ENCODE assay signal across 18 cellular contexts in the genomic region with DNA sequence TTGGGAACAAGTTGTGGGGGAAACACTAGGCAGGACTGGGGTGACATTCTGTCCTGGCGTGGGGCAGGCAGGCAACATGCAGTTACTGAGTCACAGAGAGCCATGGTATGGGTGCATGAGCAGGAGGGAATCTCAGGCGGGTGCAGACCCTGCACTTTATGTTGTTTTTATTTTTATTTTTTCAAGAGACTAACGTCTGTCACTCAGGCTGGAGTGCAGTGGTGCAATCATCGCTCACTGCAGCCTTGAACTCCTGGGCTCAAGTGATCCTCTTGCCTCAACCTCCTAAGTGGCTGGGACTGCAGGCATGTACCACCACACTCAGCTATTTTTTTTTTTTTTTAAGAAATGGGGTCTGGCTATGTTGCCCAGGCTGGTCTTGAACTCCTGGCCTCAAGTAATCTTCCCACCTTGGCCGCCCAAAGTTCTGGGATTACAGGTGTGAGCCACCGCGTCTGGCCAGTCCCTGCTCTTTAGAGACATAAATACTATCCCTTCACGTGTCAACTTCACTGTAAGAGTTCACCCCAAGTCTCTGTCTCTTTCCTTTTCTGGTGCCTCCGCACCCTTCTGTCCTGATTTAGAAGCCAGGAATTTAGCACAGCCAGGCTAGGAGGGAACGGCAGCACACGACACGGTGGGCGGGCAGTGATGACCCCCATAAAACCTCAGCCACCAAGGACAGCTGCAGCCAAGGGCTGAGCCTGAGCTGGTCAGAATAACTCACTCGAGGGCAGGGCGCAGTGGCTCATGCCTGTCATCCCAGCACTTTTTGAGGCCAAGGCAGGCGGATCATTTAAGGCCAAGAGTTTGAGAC.
"Had no signal": no experiment of that assay in that cellular context is flagged by ENCODE, and none has a peak within 500 bp of the region (broad histone marks: within the 10 kb centered on the region; RNA-seq: fewer than 3 reads in every experiment).

No MANE protein-coding gene starts in this region.

- H3K4me3 Mint-ChIP-seq: activated naive CD4-positive, alpha-beta T cell treated with anti-CD3 and anti-CD28 coated beads for 36 hours; naive thymus-derived CD8-positive, alpha-beta T cell; stimulated activated memory B cell treated with anti-CD40 and anti-IgM and Interleukin-4, amounts not matched to agents 10 μg/mL and 1 μg/mL and 100 μg/mL, for 72 hours; T-cell had no signal

- H3K36me3 Mint-ChIP-seq: naive thymus-derived CD8-positive, alpha-beta T cell; stimulated activated memory B cell treated with anti-CD40 and anti-IgM and Interleukin-4, amounts not matched to agents 10 μg/mL and 1 μg/mL and 100 μg/mL, for 72 hours; T-cell had no signal

- H3K9me3 Mint-ChIP-seq: activated naive CD4-positive, alpha-beta T cell treated with anti-CD3 and anti-CD28 coated beads for 36 hours; activated T-helper 2 cell treated with anti-CD3 and anti-CD28 coated beads, Interferon-gamma antibody, Interleukin-2, Interleukin-4, amounts not matched to agents 10 μg/mL and 5 μg/mL and 100 μg/mL, durations not matched to agents 14 hours and 24 hours and 36 hours; stimulated activated memory B cell treated with anti-CD40 and anti-IgM and Interleukin-4, amounts not matched to agents 10 μg/mL and 1 μg/mL and 100 μg/mL, for 72 hours; T-cell had no signal

- H3K4me1 ChIP-seq: adrenal gland, right atrium auricular region, thyroid gland had no signal

- H3K4me3 ChIP-seq: adrenal gland, left lung, right atrium auricular region, thyroid gland had no signal

- H3K9me3 ChIP-seq: adrenal gland, left lung, neutrophil, right atrium auricular region, SK-N-SH, thyroid gland had no signal

- DNase-seq: activated CD4-positive, alpha-beta T cell treated with anti-CD3 and anti-CD28 coated beads, Interleukin-2, amount 50 U/mL, for 4 hours; activated CD4-positive, CD25-positive, alpha-beta regulatory T cell treated with anti-CD3 and anti-CD28 coated beads, Interleukin-2, amount 50 U/mL, for 72 hours; activated naive CD4-positive, alpha-beta T cell treated with anti-CD3 and anti-CD28 coated beads for 36 hours; activated T-cell treated with anti-CD3 and anti-CD28 coated beads for 4 hours; adrenal gland; left lung; SK-N-SH; stimulated activated CD4-positive, alpha-beta T cell treated with anti-CD3 and anti-CD28 coated beads, Interleukin-2, amount 100 ng/mL, for 48 hours; T-cell; T-helper 9 cell; thyroid gland had no signal

- H3K27ac Mint-ChIP-seq: activated naive CD4-positive, alpha-beta T cell treated with anti-CD3 and anti-CD28 coated beads for 36 hours; activated T-helper 2 cell treated with anti-CD3 and anti-CD28 coated beads, Interferon-gamma antibody, Interleukin-2, Interleukin-4, amounts not matched to agents 10 μg/mL and 5 μg/mL and 100 μg/mL, durations not matched to agents 14 hours and 24 hours and 36 hours; stimulated activated memory B cell treated with anti-CD40 and anti-IgM and Interleukin-4, amounts not matched to agents 10 μg/mL and 1 μg/mL and 100 μg/mL, for 72 hours; T-cell had no signal

- H3K36me3 ChIP-seq: adrenal gland, left lung, neutrophil, right atrium auricular region, thyroid gland had no signal

- ATAC-seq: left lung; naive thymus-derived CD8-positive, alpha-beta T cell; stimulated activated memory B cell treated with anti-CD40 and anti-IgM and Interleukin-4, amounts not matched to agents 10 μg/mL and 1 μg/mL and 100 μg/mL, for 72 hours; T-cell had no signal

- H3K27ac ChIP-seq: adrenal gland, left lung, neutrophil, right atrium auricular region, thyroid gland had no signal

- FAIRE-seq: endometrium, islet of Langerhans had no signal

- H3K27me3 ChIP-seq: adrenal gland, right atrium auricular region, thyroid gland had no signal
